1 cellular context compared by ENCODE assay signal in the genomic region with DNA sequence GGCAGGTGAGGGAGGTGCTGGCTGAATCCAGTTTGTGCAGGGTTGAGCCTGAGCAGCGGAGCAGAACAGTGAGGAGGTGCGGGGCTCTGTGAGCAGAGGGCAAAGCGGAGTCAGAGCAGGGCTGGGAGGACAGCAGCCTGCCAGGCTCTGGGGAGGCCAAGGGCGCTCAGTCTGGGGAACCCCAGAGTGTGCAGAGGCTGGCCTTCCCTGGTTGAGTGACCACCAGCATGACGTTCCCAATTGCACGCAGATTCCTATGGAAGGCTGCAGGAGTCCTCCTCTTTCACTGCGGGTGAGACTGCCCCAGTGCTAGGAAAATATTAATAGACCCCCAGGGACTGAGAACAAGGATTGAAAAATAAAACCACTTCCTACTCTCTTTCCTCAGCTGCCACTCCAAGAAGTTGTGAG.
TF ChIP-seq lines count a peak whose summit lies in the region.

No MANE protein-coding gene starts in this region.

TF ChIP-seq in GM23338, 12 proteins besides CTCF, POLR2A, EP300 and RAD21 (continued from another document):
- no peak for TF ChIP-seq ZNF462 (CRISPR knock-in tag; IDR thresholded peaks at IDR 0.05)
- no peak for TF ChIP-seq POLR2AphosphoS5 (IDR thresholded peaks at IDR 0.05; ENCODE audit: low read depth)
TF ChIP-seq in GM23338: peak in this region for 0.
